Comparison of ENCODE assay signal across 2 cellular contexts in genomic region chr2:224084266-224084892, GRCh38.
TF ChIP-seq lines count a peak whose summit lies in the region.

No MANE protein-coding gene starts in this region.

TF ChIP-seq in HepG2, 621 proteins besides CTCF, POLR2A, EP300 and RAD21:
- no peak for TF ChIP-seq HBP1 (CRISPR knock-in tag; IDR thresholded peaks at IDR 0.05; ENCODE audit: low read depth)
- TF ChIP-seq GRHL1 (CRISPR knock-in tag; conservative IDR thresholded peaks at IDR 0.05), result no peak
- 0 out of 2 replicates have a peak, but pooled peaks have one; percentile 23 for TF ChIP-seq NFYC (CRISPR knock-in tag; IDR thresholded peaks at IDR 0.05)
TF ChIP-seq in HepG2: peak in this region for 1.

TF ChIP-seq in K562, 482 proteins besides CTCF, POLR2A, EP300 and RAD21:
- no peak for TF ChIP-seq ZNF57 (CRISPR knock-in tag; IDR thresholded peaks at IDR 0.05)
- TF ChIP-seq NFIC (IDR thresholded peaks at IDR 0.05), result no peak
- TF ChIP-seq USF2 (CRISPR knock-in tag; IDR thresholded peaks at IDR 0.05), result peak; percentile 73
- TF ChIP-seq PML (IDR thresholded peaks at IDR 0.05; ENCODE audit: low read length), result no peak
- no peak for TF ChIP-seq SRF (CRISPR knock-in tag; IDR thresholded peaks at IDR 0.05)
- no peak for TF ChIP-seq ZNF354B (CRISPR knock-in tag; IDR thresholded peaks at IDR 0.05)
- TF ChIP-seq ZZZ3 (IDR thresholded peaks at IDR 0.05), result no peak
- TF ChIP-seq USF1 (CRISPR knock-in tag; IDR thresholded peaks at IDR 0.05), result peak; percentile 37; the same call in 1 of the 2 replicates
- no peak for TF ChIP-seq ZBTB7A (IDR thresholded peaks at IDR 0.05; ENCODE audit: borderline replicate concordance, control insufficient read depth, low read depth, low read length)
- TF ChIP-seq NFXL1 (CRISPR knock-in tag; IDR thresholded peaks at IDR 0.05), result no peak
- TF ChIP-seq L3MBTL2 (IDR thresholded peaks at IDR 0.05), result 0 out of 2 replicates have a peak, but pooled peaks have one; percentile 23
- no peak for TF ChIP-seq JUN (IDR thresholded peaks at IDR 0.05; ENCODE audit: borderline replicate concordance, low read depth, low read length)
- no peak for TF ChIP-seq JUN (CRISPR knock-in tag; IDR thresholded peaks at IDR 0.05; ENCODE audit: borderline replicate concordance)
- peak; percentile 58; the same call in 1 of the 2 replicates for TF ChIP-seq RAD51 (IDR thresholded peaks at IDR 0.05; ENCODE audit: borderline replicate concordance, low read depth)
- no peak for TF ChIP-seq LCOR (CRISPR knock-in tag; IDR thresholded peaks at IDR 0.05)
- TF ChIP-seq MXI1 (IDR thresholded peaks at IDR 0.05; ENCODE audit: low read depth, low read length), result no peak
- TF ChIP-seq ZNF174 (CRISPR knock-in tag; IDR thresholded peaks at IDR 0.05), result no peak
- no peak for TF ChIP-seq CSDE1 (IDR thresholded peaks at IDR 0.05)
- TF ChIP-seq HMG20B (CRISPR knock-in tag; IDR thresholded peaks at IDR 0.05), result no peak
- no peak for TF ChIP-seq RBM34 (IDR thresholded peaks at IDR 0.05; ENCODE audit: borderline replicate concordance, insufficient read depth, low read length)
- no peak for TF ChIP-seq CBFA2T2 (conservative IDR thresholded peaks at IDR 0.05)
- no peak for TF ChIP-seq ZNF212 (CRISPR knock-in tag; IDR thresholded peaks at IDR 0.05)
- no peak for TF ChIP-seq NR2C2 (CRISPR knock-in tag; IDR thresholded peaks at IDR 0.05)
- TF ChIP-seq NR2C2 (tag; IDR thresholded peaks at IDR 0.05), result no peak
- TF ChIP-seq ZBTB49 (CRISPR knock-in tag; IDR thresholded peaks at IDR 0.05; ENCODE audit: borderline replicate concordance), result no peak
- no peak for TF ChIP-seq EGR1 (conservative IDR thresholded peaks at IDR 0.05)
- TF ChIP-seq MYBL2 (IDR thresholded peaks at IDR 0.05; ENCODE audit: low read depth), result no peak
- no peak for TF ChIP-seq MYBL2 (CRISPR knock-in tag; IDR thresholded peaks at IDR 0.05; ENCODE audit: borderline replicate concordance)
- no peak for TF ChIP-seq HMG20A (CRISPR knock-in tag; conservative IDR thresholded peaks at IDR 0.05)
- no peak for TF ChIP-seq AFF4 (CRISPR knock-in tag; IDR thresholded peaks at IDR 0.05)
- TF ChIP-seq TRIM24 (IDR thresholded peaks at IDR 0.05), result no peak
- no peak for TF ChIP-seq CHD4 (IDR thresholded peaks at IDR 0.05; ENCODE audit: insufficient read depth, insufficient replicate concordance, low read depth, low read length, poor library complexity, severe bottlenecking)
- TF ChIP-seq CHD1 (IDR thresholded peaks at IDR 0.05; ENCODE audit: low read length), result no peak
- no peak for TF ChIP-seq ZBTB12 (CRISPR knock-in tag; IDR thresholded peaks at IDR 0.05)
- no peak for TF ChIP-seq ZNF76 (CRISPR knock-in tag; IDR thresholded peaks at IDR 0.05; ENCODE audit: borderline replicate concordance)
- no peak for TF ChIP-seq CEBPG (CRISPR knock-in tag; IDR thresholded peaks at IDR 0.05)
- TF ChIP-seq CEBPG (tag; conservative IDR thresholded peaks at IDR 0.05 in 1 of 2, IDR thresholded peaks at IDR 0.05 in 1 of 2), result no peak
- TF ChIP-seq CLOCK (CRISPR knock-in tag; IDR thresholded peaks at IDR 0.05; ENCODE audit: borderline replicate concordance), result no peak
- no peak for TF ChIP-seq BCOR (IDR thresholded peaks at IDR 0.05)
TF ChIP-seq in K562: peak in this region for 4.
